In genomic region chr5:134568761-134569725, GRCh38 we compare ENCODE assay signal across 9 cellular contexts. TPM values are rescaled to one million over a fixed set of nuclear protein-coding genes. Genes with fewer than 3 reads are reported as not detected.
DNase-seq lines count a peak whose midpoint lies in the region; ATAC-seq and TF ChIP-seq lines count a peak whose summit lies in the region.
"Had no signal": no experiment of that assay in that cellular context is flagged by ENCODE, and none has a peak within 500 bp of the region (broad histone marks: within the 10 kb centered on the region; RNA-seq: fewer than 3 reads in every experiment).

No MANE protein-coding gene starts in this region.

- H3K36me3 Mint-ChIP-seq in activated CD8-positive, alpha-beta memory T cell treated with anti-CD3 and anti-CD28 coated beads, Interleukin-2, amount 10 ng/mL, durations not matched to agents 7 days and 5 days: peaks cover 39% of the 10 kb centered on the region

- no peak for ATAC-seq in activated CD8-positive, alpha-beta memory T cell treated with anti-CD3 and anti-CD28 coated beads, Interleukin-2, amount 10 ng/mL, durations not matched to agents 7 days and 5 days
- ATAC-seq in upper lobe of right lung: peak; percentile 69
- no peak for ATAC-seq in HG03469 (IDR thresholded peaks at IDR 0.05; ENCODE audit: unreplicated experiment)
- no peak for ATAC-seq in GM18519 (IDR thresholded peaks at IDR 0.05; ENCODE audit: low FRiP score, unreplicated experiment)

- no peaks in the 10 kb centered on the region for H3K9me3 Mint-ChIP-seq in activated CD8-positive, alpha-beta memory T cell treated with anti-CD3 and anti-CD28 coated beads, Interleukin-2, amount 10 ng/mL, durations not matched to agents 7 days and 5 days (ENCODE audit: low read depth)

- peaks cover 17% of the 10 kb centered on the region for H3K4me1 Mint-ChIP-seq in activated CD8-positive, alpha-beta memory T cell treated with anti-CD3 and anti-CD28 coated beads, Interleukin-2, amount 10 ng/mL, durations not matched to agents 7 days and 5 days

- H3K27ac Mint-ChIP-seq in activated CD8-positive, alpha-beta memory T cell treated with anti-CD3 and anti-CD28 coated beads, Interleukin-2, amount 10 ng/mL, durations not matched to agents 7 days and 5 days: peak overlapping the region; percentile 55

- no peaks in the 10 kb centered on the region for H3K27me3 Mint-ChIP-seq in activated CD8-positive, alpha-beta memory T cell treated with anti-CD3 and anti-CD28 coated beads, Interleukin-2, amount 10 ng/mL, durations not matched to agents 7 days and 5 days

- TF ChIP-seq CTCF in dorsolateral prefrontal cortex (IDR thresholded peaks at IDR 0.05 in 54 of 56, conservative IDR thresholded peaks at IDR 0.05 in 2 of 56; ENCODE audit: low read depth in 1 of 56, partially characterized antibody in 56 of 56): peak in 1 of 56 donors; percentile 8
- no peak for TF ChIP-seq CTCF in upper lobe of right lung (IDR thresholded peaks at IDR 0.05)

- H3K4me3 ChIP-seq in dorsolateral prefrontal cortex (peak overlapping the region in 19 of 59 donors; percentile 2 to 37 (median 19)), upper lobe of right lung (no peak overlapping the region)

- DNase-seq in activated CD8-positive, alpha-beta memory T cell treated with anti-CD3 and anti-CD28 coated beads, Interleukin-2, amount 10 ng/mL, durations not matched to agents 7 days and 5 days: no peak
- no peak for DNase-seq in activated CD8-positive, alpha-beta memory T cell treated with anti-CD3 and anti-CD28 coated beads, Interleukin-2, amount 50 U/mL, for 4 hours
- DNase-seq in dorsolateral prefrontal cortex (peak; percentile 64 to 83 (median 77)), middle frontal gyrus (ENCODE audit: extremely low spot score, low spot score) (peak; percentile 30), upper lobe of right lung (peak; percentile 83), dedifferentiated amniotic fluid mesenchymal stem cell (ENCODE audit: extremely low spot score) (no peak)
- DNase-seq: Caco-2 had no signal

- H3K27me3 ChIP-seq in dorsolateral prefrontal cortex (no peaks in the 10 kb centered on the region), upper lobe of right lung (no peaks in the 10 kb centered on the region)

- H3K27ac ChIP-seq in dorsolateral prefrontal cortex: peak overlapping the region; percentile 2 to 88 (median 74)
- H3K27ac ChIP-seq in upper lobe of right lung: peak overlapping the region; percentile 58

- intact Hi-C loops in dorsolateral prefrontal cortex (cut with DNase I): no loop called here
- intact Hi-C loops in upper lobe of right lung (cut with DNase I): no loop called here

- H3K4me1 ChIP-seq in upper lobe of right lung: peaks cover 34% of the 10 kb centered on the region
- H3K4me1 ChIP-seq: Caco-2 had no signal

- no peak overlapping the region for H3K4me3 Mint-ChIP-seq in activated CD8-positive, alpha-beta memory T cell treated with anti-CD3 and anti-CD28 coated beads, Interleukin-2, amount 10 ng/mL, durations not matched to agents 7 days and 5 days

- CTCF ChIA-PET in activated CD8-positive, alpha-beta memory T cell treated with anti-CD3 and anti-CD28 coated beads, Interleukin-2, amount 10 ng/mL, durations not matched to agents 7 days and 5 days (lab: Charles Lee): interaction anchor here (1.2 to 3.0 kb wide), 3 partner anchors 9 to 265 kb away, joined by 3 to 13 read pairs (median 9); no protein-coding TSS in a partner anchor

- H3K36me3 ChIP-seq in upper lobe of right lung: peaks cover 100% of the 10 kb centered on the region

- no peaks in the 10 kb centered on the region for H3K9me3 ChIP-seq in upper lobe of right lung
- H3K9me3 ChIP-seq: Caco-2 had no signal

RNA-seq across cellular contexts. Expression of gene JADE2, which starts 43.6 kb away (rescaled TPM):
- 10 to 100 TPM; 88.1 to 98.4 TPM for total RNA-seq in activated CD8-positive, alpha-beta memory T cell treated with anti-CD3 and anti-CD28 coated beads, Interleukin-2, amount 10 ng/mL, durations not matched to agents 7 days and 5 days
- total RNA-seq in dorsolateral prefrontal cortex (100 to 1,000 TPM in 59 of 120 experiments, 10 to 100 TPM in 61; 64.6 to 141 (median 99.8) TPM), upper lobe of right lung (86.7 TPM)

Comparison
In these comparisons a context has a peak if more than half of its experiments do, and no peak if none do; other contexts are left out.
1. DNase-seq: peak in dorsolateral prefrontal cortex (10 of 10), middle frontal gyrus (single experiment) and upper lobe of right lung (single experiment); none in activated CD8-positive, alpha-beta memory T cell treated with anti-CD3 and anti-CD28 coated beads, Interleukin-2, amount 10 ng/mL, durations not matched to agents 7 days and 5 days (single experiment), activated CD8-positive, alpha-beta memory T cell treated with anti-CD3 and anti-CD28 coated beads, Interleukin-2, amount 50 U/mL, for 4 hours (single experiment) and dedifferentiated amniotic fluid mesenchymal stem cell (single experiment).